In genomic region chr4:2186865-2187172, GRCh38 we compare ENCODE assay signal across 3 cellular contexts.
TF ChIP-seq lines count a peak whose summit lies in the region.

No MANE protein-coding gene starts in this region.

TF ChIP-seq in HepG2, 621 proteins besides CTCF, POLR2A, EP300 and RAD21:
- TF ChIP-seq DPF2 (CRISPR knock-in tag; IDR thresholded peaks at IDR 0.05; ENCODE audit: borderline replicate concordance, low read depth) (no peak), ZNF160 (CRISPR knock-in tag; IDR thresholded peaks at IDR 0.05) (peak; percentile 99)

TF ChIP-seq in HEK293, 187 proteins besides CTCF, POLR2A, EP300 and RAD21:
- TF ChIP-seq ZNF513 (tag by site-specific recombination; IDR thresholded peaks at IDR 0.05) (no peak), SETDB1 (IDR thresholded peaks at IDR 0.05; ENCODE audit: insufficient read length, low read length) (peak; percentile 83)
TF ChIP-seq in HEK293: peak in this region for 1.

TF ChIP-seq in K562, 482 proteins besides CTCF, POLR2A, EP300 and RAD21:
- TF ChIP-seq ZEB2 (IDR thresholded peaks at IDR 0.05) (peak; percentile 60), WHSC1 (IDR thresholded peaks at IDR 0.05; ENCODE audit: low read length) (no peak), TRIM24 (IDR thresholded peaks at IDR 0.05) (peak in 1 of 2 experiments; percentile 24; a peak in 1 of 4 replicates), NFIX (CRISPR knock-in tag; IDR thresholded peaks at IDR 0.05; ENCODE audit: low read depth) (no peak), SRSF1 (IDR thresholded peaks at IDR 0.05; ENCODE audit: low read depth, low read length) (no peak), ZNF280B (CRISPR knock-in tag; IDR thresholded peaks at IDR 0.05) (peak; percentile 86), TRIM28 (IDR thresholded peaks at IDR 0.05) (peak; percentile 83), PRMT5 (CRISPR knock-in tag; IDR thresholded peaks at IDR 0.05) (no peak), CBX3 (IDR thresholded peaks at IDR 0.05; ENCODE audit: borderline replicate concordance in 1 of 2, low read length in 2 of 2) (0 out of 3 replicates have a peak, but pooled peaks of 1 of the 2 experiments have one; percentile 55), ZSCAN32 (CRISPR knock-in tag; IDR thresholded peaks at IDR 0.05) (no peak), HLTF (IDR thresholded peaks at IDR 0.05) (0 out of 2 replicates have a peak, but pooled peaks have one; percentile 39), ZNF280A (IDR thresholded peaks at IDR 0.05; ENCODE audit: low read depth, partially characterized antibody) (peak; percentile 76)
